8 cellular contexts compared by ENCODE assay signal in the genomic region with DNA sequence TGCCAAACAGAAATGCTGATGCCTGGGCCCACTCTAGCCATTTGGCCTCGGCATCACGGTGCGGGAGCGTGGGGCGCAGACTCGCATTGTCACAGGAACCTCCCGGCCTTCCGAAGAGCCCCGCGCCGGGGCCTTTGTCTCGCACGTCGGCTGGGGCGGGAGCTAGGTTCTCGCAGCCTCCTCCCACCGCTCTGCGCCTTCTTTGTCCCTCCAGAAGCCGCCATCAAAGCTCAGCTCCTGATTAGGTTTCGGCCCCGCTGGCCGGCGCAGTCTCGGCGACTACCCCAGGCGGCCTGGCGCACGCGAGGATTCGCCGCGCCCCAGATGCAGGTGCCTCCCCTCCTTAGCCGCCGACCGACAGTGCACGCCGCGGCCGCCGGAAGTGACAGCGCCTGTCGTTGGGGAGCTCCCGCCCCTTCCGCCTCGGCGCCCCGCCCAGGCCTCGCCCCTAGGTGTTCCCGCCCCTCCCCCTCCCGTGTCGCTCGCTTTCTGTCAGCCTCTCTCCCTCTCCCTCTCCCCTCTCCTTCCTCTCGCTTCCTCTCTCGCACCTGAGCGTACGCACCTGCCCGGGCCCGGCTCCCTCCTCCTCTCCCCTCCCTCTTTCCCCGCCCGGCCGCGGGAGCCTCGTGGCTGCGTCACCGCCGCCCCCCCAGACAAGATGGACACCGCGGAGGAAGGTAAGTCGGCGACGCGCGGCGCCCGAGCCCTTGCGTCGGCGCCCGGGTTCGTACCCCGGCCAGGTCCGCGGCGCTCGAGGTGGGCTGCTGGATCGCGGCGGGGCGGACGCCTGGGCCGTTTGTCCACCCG. TPM values are rescaled to one million over a fixed set of nuclear protein-coding genes. Genes with fewer than 3 reads are reported as not detected.
DNase-seq lines count a peak whose midpoint lies in the region; ATAC-seq, FAIRE-seq and TF ChIP-seq lines count a peak whose summit lies in the region.

A gene with protein sequence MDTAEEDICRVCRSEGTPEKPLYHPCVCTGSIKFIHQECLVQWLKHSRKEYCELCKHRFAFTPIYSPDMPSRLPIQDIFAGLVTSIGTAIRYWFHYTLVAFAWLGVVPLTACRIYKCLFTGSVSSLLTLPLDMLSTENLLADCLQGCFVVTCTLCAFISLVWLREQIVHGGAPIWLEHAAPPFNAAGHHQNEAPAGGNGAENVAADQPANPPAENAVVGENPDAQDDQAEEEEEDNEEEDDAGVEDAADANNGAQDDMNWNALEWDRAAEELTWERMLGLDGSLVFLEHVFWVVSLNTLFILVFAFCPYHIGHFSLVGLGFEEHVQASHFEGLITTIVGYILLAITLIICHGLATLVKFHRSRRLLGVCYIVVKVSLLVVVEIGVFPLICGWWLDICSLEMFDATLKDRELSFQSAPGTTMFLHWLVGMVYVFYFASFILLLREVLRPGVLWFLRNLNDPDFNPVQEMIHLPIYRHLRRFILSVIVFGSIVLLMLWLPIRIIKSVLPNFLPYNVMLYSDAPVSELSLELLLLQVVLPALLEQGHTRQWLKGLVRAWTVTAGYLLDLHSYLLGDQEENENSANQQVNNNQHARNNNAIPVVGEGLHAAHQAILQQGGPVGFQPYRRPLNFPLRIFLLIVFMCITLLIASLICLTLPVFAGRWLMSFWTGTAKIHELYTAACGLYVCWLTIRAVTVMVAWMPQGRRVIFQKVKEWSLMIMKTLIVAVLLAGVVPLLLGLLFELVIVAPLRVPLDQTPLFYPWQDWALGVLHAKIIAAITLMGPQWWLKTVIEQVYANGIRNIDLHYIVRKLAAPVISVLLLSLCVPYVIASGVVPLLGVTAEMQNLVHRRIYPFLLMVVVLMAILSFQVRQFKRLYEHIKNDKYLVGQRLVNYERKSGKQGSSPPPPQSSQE (plus strand): TSS at position 455 of the 807 bp plus-strand sequence. CDS start 204 bp downstream, at position 659.

- peak; percentile 96 for DNase-seq in NCI-H2227 (lab: John Stamatoyannopoulos, UW; ENCODE audit: unreplicated experiment)
- DNase-seq in mammary epithelial cell, result peak; percentile 98
- peak; percentile 89 for DNase-seq in iPS-NIHi11 (ENCODE audit: low spot score)
- peak; percentile 96 for DNase-seq in small intestine

- dilution Hi-C loops in mammary epithelial cell (cut with HindIII; ENCODE audit: low sequenced_read_pairs), result no loop called here

- H4K20me1 ChIP-seq in mammary epithelial cell (ENCODE audit: insufficient read depth, low read length), result peaks cover 5% of the 10 kb centered on the region

- H3K9ac ChIP-seq in mammary epithelial cell (ENCODE audit: insufficient read depth, low read length), result peak within 1 kb of the TSS; percentile 99

- H3K27ac ChIP-seq in ACC112 (ENCODE audit: low read depth, low read length) (peak within 1 kb of the TSS; percentile 87), mammary epithelial cell (ENCODE audit: insufficient read depth, low read depth, low read length) (peak within 1 kb of the TSS; percentile 94), small intestine (ENCODE audit: low read depth in 1 of 2, low read length in 1 of 2) (peak within 1 kb of the TSS; percentile 95 to 97)

- H3K79me2 ChIP-seq in ACC112 (ENCODE audit: control insufficient read depth, insufficient read depth, low read length, unreplicated experiment), result peaks cover 53% of the 10 kb centered on the region
- peaks cover 56% of the 10 kb centered on the region for H3K79me2 ChIP-seq in mammary epithelial cell (ENCODE audit: insufficient read depth, low read length)

- in situ Hi-C loops in mammary epithelial cell (cut with MboI; ENCODE audit: low sequenced_read_pairs in 2 of 2), result loop anchor here in 1 of 2 donors (5.0 kb wide), 1 partner anchor 66 kb away; no protein-coding TSS in a partner anchor

- H3K4me2 ChIP-seq in mammary epithelial cell (ENCODE audit: insufficient read depth, low read depth, low read length), result peak within 1 kb of the TSS; percentile 91

- CTCF ChIA-PET in mammary epithelial cell (lab: Charles Lee; ENCODE audit: low non-redundant PET), result interaction anchor here (0.6 kb wide), 1 partner anchor 11 kb away, joined by 3 read pairs; no protein-coding TSS in a partner anchor

- H3K4me1 ChIP-seq in ACC112 (ENCODE audit: control insufficient read depth, insufficient read depth, low read length, unreplicated experiment) (peaks cover 8% of the 10 kb centered on the region), mammary epithelial cell (ENCODE audit: insufficient read depth, low read length) (peaks cover 25% of the 10 kb centered on the region), small intestine (ENCODE audit: control insufficient read depth in 2 of 2, insufficient read depth in 1 of 2, low read depth in 1 of 2, low read length in 1 of 2) (peaks cover 0 to 2% of the 10 kb centered on the region in 2 donors)

- WGBS in mammary epithelial cell (ENCODE audit: low coverage, missing lambda C conversion rate), result no CpG with 5 or more reads among the region's 92 CpGs
- 0 to 1% (median 0%) methylated on average over 55 to 92 of the region's 92 CpGs for WGBS in small intestine, 3 donors

- TSS peak; percentile 91 for BruUV-seq in mammary epithelial cell (replicated peaks; lab: Mats Ljungman, UMichigan)

- no peaks in the 10 kb centered on the region for H3K9me3 ChIP-seq in mammary epithelial cell (replicated peaks; ENCODE audit: insufficient read depth, low read length)
- H3K9me3 ChIP-seq in small intestine (ENCODE audit: control insufficient read depth, low read depth), result no peaks in the 10 kb centered on the region

- intact Hi-C loops in mammary epithelial cell (cut with micrococcal nuclease), result loop anchor here (1.0 kb wide), 1 partner anchor 69 kb away; no protein-coding TSS in a partner anchor

- ATAC-seq in GM18873 (IDR thresholded peaks at IDR 0.05; ENCODE audit: low FRiP score, unreplicated experiment) (peak; percentile 85), HG03139 (IDR thresholded peaks at IDR 0.05; ENCODE audit: unreplicated experiment) (peak; percentile 88)

- H2AFZ ChIP-seq in ACC112 (ENCODE audit: low read length, unreplicated experiment) (peak within 1 kb of the TSS; percentile 72), mammary epithelial cell (ENCODE audit: low read depth, low read length) (peak within 1 kb of the TSS; percentile 67)

- TF ChIP-seq CTCF in WI38 (IDR thresholded peaks at IDR 0.05; ENCODE audit: low read depth, low read length) (no peak), mammary epithelial cell (conservative IDR thresholded peaks at IDR 0.05 in 1 of 2, IDR thresholded peaks at IDR 0.05 in 1 of 2; ENCODE audit: extremely low read depth in 1 of 2, insufficient read depth in 1 of 2, low read depth in 1 of 2, low read length in 2 of 2) (no peak)

- H3K27me3 ChIP-seq in ACC112 (ENCODE audit: insufficient read depth, low read length), result no peaks in the 10 kb centered on the region
- no peaks in the 10 kb centered on the region for H3K27me3 ChIP-seq in mammary epithelial cell (ENCODE audit: insufficient read depth, low read length)
- H3K27me3 ChIP-seq in small intestine (ENCODE audit: control insufficient read depth in 2 of 2, insufficient read depth in 2 of 2, low read length in 2 of 2), result no peaks in the 10 kb centered on the region

- H3K4me3 ChIP-seq in ACC112 (ENCODE audit: low read depth, low read length) (peak within 1 kb of the TSS; percentile 84), WI38 (ENCODE audit: low read depth, low read length) (peak within 1 kb of the TSS; percentile 86), mammary epithelial cell (replicated peaks in 1 of 3; ENCODE audit: insufficient read depth in 1 of 3, low read depth in 2 of 3, low read length in 3 of 3) (peak within 1 kb of the TSS; percentile 85 to 99 (median 94)), small intestine (ENCODE audit: low read depth in 1 of 2, low read length in 2 of 2) (peak within 1 kb of the TSS; percentile 90 to 99)

- H3K36me3 ChIP-seq in ACC112 (ENCODE audit: insufficient read depth, low read length) (no peaks in the 10 kb centered on the region), mammary epithelial cell (ENCODE audit: insufficient read depth, low read length) (no peaks in the 10 kb centered on the region), small intestine (ENCODE audit: control insufficient read depth in 2 of 2, insufficient read depth in 2 of 2, low read length in 2 of 2) (no peaks in the 10 kb centered on the region)

- FAIRE-seq in small intestine (lab: Jason Lieb, UNC), result no peak

RNA-seq across cellular contexts. Expression of the gene that starts here (rescaled TPM):
- total RNA-seq in mammary epithelial cell, result 100 to 1,000 TPM in 1 of 2 donors, 10 to 100 TPM in 1; 91.0 to 110 TPM
- polyA plus RNA-seq in mammary epithelial cell, result 95.3 TPM
- polyA minus RNA-seq in mammary epithelial cell, result 123 TPM
- polyA plus RNA-seq in small intestine, result 100 to 1,000 TPM in 1 of 3 donors, 10 to 100 TPM in 2; 39.6 to 109 (median 59.2) TPM

Comparison
In these comparisons a context has a peak if more than half of its experiments do, and no peak if none do; other contexts are left out.
1. Peak in every context shown above with its lines: DNase-seq, ATAC-seq, H3K4me3 ChIP-seq and H3K27ac ChIP-seq.